Comparison of ENCODE assay signal across 1 cellular context in the genomic region with DNA sequence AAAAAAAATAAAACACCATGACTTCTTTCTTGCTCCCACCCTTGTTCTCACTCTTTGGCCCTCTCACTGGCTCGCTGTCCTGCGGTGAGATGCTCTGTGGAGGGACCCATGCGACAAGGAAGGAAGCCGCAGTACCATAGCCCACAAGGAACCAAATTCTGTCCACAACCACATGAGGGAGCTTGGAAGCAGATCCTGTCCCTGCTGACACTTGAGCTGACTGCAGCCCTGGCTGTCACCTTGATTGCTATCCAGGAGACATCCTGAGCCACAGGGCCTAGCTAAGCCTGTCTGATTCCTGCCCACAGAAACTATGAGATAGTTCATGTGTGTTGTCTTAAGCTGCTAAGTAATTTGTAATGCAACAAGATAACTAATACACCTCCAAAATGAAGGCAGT.
TF ChIP-seq lines count a peak whose summit lies in the region.

No MANE protein-coding gene starts in this region.

TF ChIP-seq in HepG2, 621 proteins besides CTCF, POLR2A, EP300 and RAD21 (continued from another document):
- TF ChIP-seq HIC2 (CRISPR knock-in tag; IDR thresholded peaks at IDR 0.05; ENCODE audit: low read depth): 0 out of 2 replicates have a peak, but pooled peaks have one; percentile 30
- no peak for TF ChIP-seq PRPF4 (IDR thresholded peaks at IDR 0.05; ENCODE audit: low read depth, low read length, poor library complexity, severe bottlenecking)
- TF ChIP-seq BCL6 (CRISPR knock-in tag; IDR thresholded peaks at IDR 0.05): 0 out of 2 replicates have a peak, but pooled peaks have one; percentile 7
- no peak for TF ChIP-seq NFKBIZ (CRISPR knock-in tag; IDR thresholded peaks at IDR 0.05)
- peak; percentile 94 for TF ChIP-seq STAG1 (CRISPR knock-in tag; IDR thresholded peaks at IDR 0.05)
- TF ChIP-seq ZFX (CRISPR knock-in tag; IDR thresholded peaks at IDR 0.05; ENCODE audit: low read depth): peak; percentile 50; the same call in 1 of the 2 replicates
- 0 out of 2 replicates have a peak, but pooled peaks have one; percentile 28 for TF ChIP-seq ZGPAT (CRISPR knock-in tag; IDR thresholded peaks at IDR 0.05)
- peak; percentile 57; the same call in 1 of the 2 replicates for TF ChIP-seq RXRB (CRISPR knock-in tag; IDR thresholded peaks at IDR 0.05; ENCODE audit: borderline replicate concordance)
- TF ChIP-seq, protein P1, sequence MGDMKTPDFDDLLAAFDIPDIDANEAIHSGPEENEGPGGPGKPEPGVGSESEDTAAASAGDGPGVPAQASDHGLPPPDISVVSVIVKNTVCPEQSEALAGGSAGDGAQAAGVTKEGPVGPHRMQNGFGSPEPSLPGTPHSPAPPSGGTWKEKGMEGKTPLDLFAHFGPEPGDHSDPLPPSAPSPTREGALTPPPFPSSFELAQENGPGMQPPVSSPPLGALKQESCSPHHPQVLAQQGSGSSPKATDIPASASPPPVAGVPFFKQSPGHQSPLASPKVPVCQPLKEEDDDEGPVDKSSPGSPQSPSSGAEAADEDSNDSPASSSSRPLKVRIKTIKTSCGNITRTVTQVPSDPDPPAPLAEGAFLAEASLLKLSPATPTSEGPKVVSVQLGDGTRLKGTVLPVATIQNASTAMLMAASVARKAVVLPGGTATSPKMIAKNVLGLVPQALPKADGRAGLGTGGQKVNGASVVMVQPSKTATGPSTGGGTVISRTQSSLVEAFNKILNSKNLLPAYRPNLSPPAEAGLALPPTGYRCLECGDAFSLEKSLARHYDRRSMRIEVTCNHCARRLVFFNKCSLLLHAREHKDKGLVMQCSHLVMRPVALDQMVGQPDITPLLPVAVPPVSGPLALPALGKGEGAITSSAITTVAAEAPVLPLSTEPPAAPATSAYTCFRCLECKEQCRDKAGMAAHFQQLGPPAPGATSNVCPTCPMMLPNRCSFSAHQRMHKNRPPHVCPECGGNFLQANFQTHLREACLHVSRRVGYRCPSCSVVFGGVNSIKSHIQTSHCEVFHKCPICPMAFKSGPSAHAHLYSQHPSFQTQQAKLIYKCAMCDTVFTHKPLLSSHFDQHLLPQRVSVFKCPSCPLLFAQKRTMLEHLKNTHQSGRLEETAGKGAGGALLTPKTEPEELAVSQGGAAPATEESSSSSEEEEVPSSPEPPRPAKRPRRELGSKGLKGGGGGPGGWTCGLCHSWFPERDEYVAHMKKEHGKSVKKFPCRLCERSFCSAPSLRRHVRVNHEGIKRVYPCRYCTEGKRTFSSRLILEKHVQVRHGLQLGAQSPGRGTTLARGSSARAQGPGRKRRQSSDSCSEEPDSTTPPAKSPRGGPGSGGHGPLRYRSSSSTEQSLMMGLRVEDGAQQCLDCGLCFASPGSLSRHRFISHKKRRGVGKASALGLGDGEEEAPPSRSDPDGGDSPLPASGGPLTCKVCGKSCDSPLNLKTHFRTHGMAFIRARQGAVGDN (CRISPR knock-in tag; IDR thresholded peaks at IDR 0.05): peak; percentile 18; the same call in 1 of the 2 replicates
- TF ChIP-seq ZNF326 (CRISPR knock-in tag; IDR thresholded peaks at IDR 0.05; ENCODE audit: borderline replicate concordance): no peak
- TF ChIP-seq ZNF12 (CRISPR knock-in tag; IDR thresholded peaks at IDR 0.05): peak; percentile 77; the same call in 1 of the 2 replicates
- peak; percentile 69 for TF ChIP-seq SPEN (CRISPR knock-in tag; IDR thresholded peaks at IDR 0.05; ENCODE audit: low read depth)
- peak; percentile 46; the same call in 1 of the 2 replicates for TF ChIP-seq ZNF331 (CRISPR knock-in tag; IDR thresholded peaks at IDR 0.05)
- peak; percentile 38; the same call in 1 of the 2 replicates for TF ChIP-seq GABPB1 (CRISPR knock-in tag; IDR thresholded peaks at IDR 0.05)
- peak; percentile 81 for TF ChIP-seq KDM5B (CRISPR knock-in tag; IDR thresholded peaks at IDR 0.05; ENCODE audit: borderline replicate concordance)
- no peak for TF ChIP-seq MBNL3 (CRISPR knock-in tag; conservative IDR thresholded peaks at IDR 0.05)
- peak; percentile 48; the same call in 1 of the 2 replicates for TF ChIP-seq ZSCAN9 (CRISPR knock-in tag; IDR thresholded peaks at IDR 0.05; ENCODE audit: borderline replicate concordance)
- no peak for TF ChIP-seq YY1 (IDR thresholded peaks at IDR 0.05; ENCODE audit: insufficient read depth, insufficient replicate concordance, low read depth, low read length)
- TF ChIP-seq AHR (CRISPR knock-in tag; IDR thresholded peaks at IDR 0.05): 0 out of 2 replicates have a peak, but pooled peaks have one; percentile 26
- no peak for TF ChIP-seq LCORL (IDR thresholded peaks at IDR 0.05)
- 0 out of 2 replicates have a peak, but pooled peaks have one; percentile 56 for TF ChIP-seq LCORL (CRISPR knock-in tag; IDR thresholded peaks at IDR 0.05)
- TF ChIP-seq TRAFD1 (CRISPR knock-in tag; IDR thresholded peaks at IDR 0.05; ENCODE audit: borderline replicate concordance): 0 out of 2 replicates have a peak, but pooled peaks have one; percentile 46
- peak; percentile 9; the same call in 1 of the 2 replicates for TF ChIP-seq TBX2 (CRISPR knock-in tag; IDR thresholded peaks at IDR 0.05; ENCODE audit: borderline replicate concordance)
- TF ChIP-seq MEIS1 (CRISPR knock-in tag; IDR thresholded peaks at IDR 0.05; ENCODE audit: borderline replicate concordance): peak; percentile 33; the same call in 1 of the 2 replicates
- TF ChIP-seq ZNF292 (CRISPR knock-in tag; IDR thresholded peaks at IDR 0.05; ENCODE audit: borderline replicate concordance, low read depth): peak; percentile 51; the same call in 1 of the 2 replicates
- TF ChIP-seq ZNF350 (CRISPR knock-in tag; IDR thresholded peaks at IDR 0.05; ENCODE audit: borderline replicate concordance, low read depth): 0 out of 2 replicates have a peak, but pooled peaks have one; percentile 23
- peak; percentile 97 for TF ChIP-seq SMC3 (IDR thresholded peaks at IDR 0.05; ENCODE audit: low read length)
- TF ChIP-seq, protein P2, sequence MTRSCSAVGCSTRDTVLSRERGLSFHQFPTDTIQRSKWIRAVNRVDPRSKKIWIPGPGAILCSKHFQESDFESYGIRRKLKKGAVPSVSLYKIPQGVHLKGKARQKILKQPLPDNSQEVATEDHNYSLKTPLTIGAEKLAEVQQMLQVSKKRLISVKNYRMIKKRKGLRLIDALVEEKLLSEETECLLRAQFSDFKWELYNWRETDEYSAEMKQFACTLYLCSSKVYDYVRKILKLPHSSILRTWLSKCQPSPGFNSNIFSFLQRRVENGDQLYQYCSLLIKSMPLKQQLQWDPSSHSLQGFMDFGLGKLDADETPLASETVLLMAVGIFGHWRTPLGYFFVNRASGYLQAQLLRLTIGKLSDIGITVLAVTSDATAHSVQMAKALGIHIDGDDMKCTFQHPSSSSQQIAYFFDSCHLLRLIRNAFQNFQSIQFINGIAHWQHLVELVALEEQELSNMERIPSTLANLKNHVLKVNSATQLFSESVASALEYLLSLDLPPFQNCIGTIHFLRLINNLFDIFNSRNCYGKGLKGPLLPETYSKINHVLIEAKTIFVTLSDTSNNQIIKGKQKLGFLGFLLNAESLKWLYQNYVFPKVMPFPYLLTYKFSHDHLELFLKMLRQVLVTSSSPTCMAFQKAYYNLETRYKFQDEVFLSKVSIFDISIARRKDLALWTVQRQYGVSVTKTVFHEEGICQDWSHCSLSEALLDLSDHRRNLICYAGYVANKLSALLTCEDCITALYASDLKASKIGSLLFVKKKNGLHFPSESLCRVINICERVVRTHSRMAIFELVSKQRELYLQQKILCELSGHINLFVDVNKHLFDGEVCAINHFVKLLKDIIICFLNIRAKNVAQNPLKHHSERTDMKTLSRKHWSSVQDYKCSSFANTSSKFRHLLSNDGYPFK (CRISPR knock-in tag; IDR thresholded peaks at IDR 0.05; ENCODE audit: borderline replicate concordance): peak; percentile 65; the same call in 1 of the 2 replicates
- TF ChIP-seq, protein P3, sequence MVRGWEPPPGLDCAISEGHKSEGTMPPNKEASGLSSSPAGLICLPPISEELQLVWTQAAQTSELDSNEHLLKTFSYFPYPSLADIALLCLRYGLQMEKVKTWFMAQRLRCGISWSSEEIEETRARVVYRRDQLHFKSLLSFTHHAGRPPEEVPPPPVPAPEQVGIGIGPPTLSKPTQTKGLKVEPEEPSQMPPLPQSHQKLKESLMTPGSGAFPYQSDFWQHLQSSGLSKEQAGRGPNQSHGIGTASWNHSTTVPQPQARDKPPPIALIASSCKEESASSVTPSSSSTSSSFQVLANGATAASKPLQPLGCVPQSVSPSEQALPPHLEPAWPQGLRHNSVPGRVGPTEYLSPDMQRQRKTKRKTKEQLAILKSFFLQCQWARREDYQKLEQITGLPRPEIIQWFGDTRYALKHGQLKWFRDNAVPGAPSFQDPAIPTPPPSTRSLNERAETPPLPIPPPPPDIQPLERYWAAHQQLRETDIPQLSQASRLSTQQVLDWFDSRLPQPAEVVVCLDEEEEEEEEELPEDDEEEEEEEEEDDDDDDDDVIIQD (CRISPR knock-in tag; IDR thresholded peaks at IDR 0.05; ENCODE audit: low read depth): peak; percentile 34; the same call in 1 of the 2 replicates
